Comparison of ENCODE assay signal across 21 cellular contexts in the genomic region with DNA sequence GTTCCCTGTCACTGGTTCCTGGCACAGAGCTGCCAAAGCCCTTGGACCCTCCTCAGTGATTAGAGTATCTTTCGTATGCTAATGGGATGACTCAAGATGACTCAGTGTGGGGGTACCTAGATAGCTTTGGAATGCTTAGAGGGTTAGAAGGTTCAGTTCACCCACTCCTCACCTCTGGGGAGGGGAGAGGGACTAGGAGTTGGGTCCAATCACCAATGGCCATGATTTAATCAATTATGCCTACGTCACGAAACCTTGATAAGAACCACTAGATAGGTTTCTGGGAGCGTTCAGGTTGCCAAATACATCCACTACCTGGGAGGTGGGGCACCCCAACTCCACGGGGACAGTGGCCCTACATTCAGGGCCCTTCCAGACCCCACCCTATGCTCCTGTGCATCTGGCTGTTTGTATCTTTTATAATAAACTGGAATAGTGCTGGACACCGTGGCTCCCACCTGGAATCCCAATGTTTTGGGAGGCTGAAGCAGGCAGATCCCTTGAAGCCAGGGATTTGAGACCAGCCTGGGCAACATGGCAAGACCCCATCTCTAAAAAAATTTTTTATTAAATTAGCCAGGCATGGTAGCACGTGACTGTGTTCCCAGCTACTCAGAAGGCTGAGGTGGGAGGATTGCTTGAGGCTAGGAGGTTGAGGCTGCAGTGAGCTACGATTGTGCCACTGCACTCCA. TPM values are rescaled to one million over a fixed set of nuclear protein-coding genes. Genes with fewer than 3 reads are reported as not detected.
DNase-seq lines count a peak whose midpoint lies in the region; ATAC-seq, FAIRE-seq and TF ChIP-seq lines count a peak whose summit lies in the region.
"Had no signal": no experiment of that assay in that cellular context is flagged by ENCODE, and none has a peak within 500 bp of the region (broad histone marks: within the 10 kb centered on the region; RNA-seq: fewer than 3 reads in every experiment).

No MANE protein-coding gene starts in this region.

- no peak overlapping the region for H2AFZ ChIP-seq in GM23338
- no peak overlapping the region for H2AFZ ChIP-seq in PC-9
- H2AFZ ChIP-seq: hepatocyte, neural progenitor cell had no signal

- H3K9me2 ChIP-seq in GM23338 (ENCODE audit: insufficient read depth) (no peaks in the 10 kb centered on the region), PC-9 (ENCODE audit: insufficient read depth) (no peaks in the 10 kb centered on the region)

- peaks cover 4% of the 10 kb centered on the region; the same call in 1 of the 3 replicates for H3K9me3 Mint-ChIP-seq in GM23338
- H3K9me3 Mint-ChIP-seq: neural progenitor cell had no signal

- TF ChIP-seq CTCF in A549 (IDR thresholded peaks at IDR 0.05): no peak
- TF ChIP-seq CTCF in GM23338 (conservative IDR thresholded peaks at IDR 0.05; ENCODE audit: low read depth in 2 of 2): no peak
- no peak for TF ChIP-seq CTCF in PC-9 (conservative IDR thresholded peaks at IDR 0.05)

- no peak overlapping the region for H3K4me3 Mint-ChIP-seq in GM23338
- H3K4me3 Mint-ChIP-seq: activated naive CD4-positive, alpha-beta T cell treated with anti-CD3 and anti-CD28 coated beads, Interleukin-2, amount 10 ng/mL, durations not matched to agents 7 days and 5 days; neural progenitor cell; stimulated activated memory B cell treated with anti-CD40 and anti-IgM and Interleukin-4, amounts not matched to agents 10 μg/mL and 1 μg/mL and 100 μg/mL, for 72 hours had no signal

- ATAC-seq in A549 (no peak), GM23338 (peak; percentile 95), GM18505 (IDR thresholded peaks at IDR 0.05; ENCODE audit: unreplicated experiment) (no peak), GM21825 (IDR thresholded peaks at IDR 0.05; ENCODE audit: unreplicated experiment) (no peak), GM21786 (IDR thresholded peaks at IDR 0.05; ENCODE audit: unreplicated experiment) (no peak)
- ATAC-seq: stimulated activated memory B cell treated with anti-CD40 and anti-IgM and Interleukin-4, amounts not matched to agents 10 μg/mL and 1 μg/mL and 100 μg/mL, for 72 hours had no signal

- H3K36me3 ChIP-seq in GM23338 (ENCODE audit: insufficient read depth) (no peaks in the 10 kb centered on the region), PC-9 (ENCODE audit: low read depth) (no peaks in the 10 kb centered on the region)
- H3K36me3 ChIP-seq: neural progenitor cell, tibial nerve had no signal

- intact Hi-C loops in PC-9 (cut with micrococcal nuclease; ENCODE audit: unreplicated experiment): no loop called here

- no peak for TF ChIP-seq EP300 in A549 (IDR thresholded peaks at IDR 0.05)

- peaks cover 18% of the 10 kb centered on the region for H3K27me3 Mint-ChIP-seq in GM23338 (ENCODE audit: insufficient read depth, low read depth, poor library complexity)
- H3K27me3 Mint-ChIP-seq: stimulated activated memory B cell treated with anti-CD40 and anti-IgM and Interleukin-4, amounts not matched to agents 10 μg/mL and 1 μg/mL and 100 μg/mL, for 72 hours had no signal

- H3K79me2 ChIP-seq in GM23338 (replicated peaks; ENCODE audit: insufficient read depth) (no peaks in the 10 kb centered on the region), PC-9 (ENCODE audit: low read depth) (no peaks in the 10 kb centered on the region)
- H3K79me2 ChIP-seq: hepatocyte had no signal

- H3K9me3 ChIP-seq in A549: no peaks in the 10 kb centered on the region
- no peaks in the 10 kb centered on the region for H3K9me3 ChIP-seq in PC-9 (ENCODE audit: insufficient read depth, low read depth)
- H3K9me3 ChIP-seq: tibial nerve had no signal

- FAIRE-seq in A549 (lab: Jason Lieb, UNC): no peak
- FAIRE-seq: endometrium had no signal

- no peak for TF ChIP-seq RAD21 in A549 (conservative IDR thresholded peaks at IDR 0.05 in 1 of 2, IDR thresholded peaks at IDR 0.05 in 1 of 2)

- H4K20me1 ChIP-seq in GM23338 (replicated peaks; ENCODE audit: insufficient read depth) (no peaks in the 10 kb centered on the region), PC-9 (ENCODE audit: insufficient read depth) (no peaks in the 10 kb centered on the region)

- no peak overlapping the region for H3K4me3 ChIP-seq in A549
- no peak overlapping the region for H3K4me3 ChIP-seq in GM23338
- H3K4me3 ChIP-seq in PC-9: no peak overlapping the region
- H3K4me3 ChIP-seq: hepatocyte, neural progenitor cell, tibial nerve had no signal

- peak overlapping the region; percentile 84; the same call in 1 of the 2 replicates for H3K27ac Mint-ChIP-seq in GM23338
- H3K27ac Mint-ChIP-seq: neural progenitor cell had no signal

- H3K36me3 Mint-ChIP-seq in GM23338 (ENCODE audit: low read depth): no peaks in the 10 kb centered on the region; the same call in 2 of the 3 replicates
- H3K36me3 Mint-ChIP-seq: neural progenitor cell had no signal

- H3K27me3 ChIP-seq in GM23338 (ENCODE audit: insufficient read depth) (no peaks in the 10 kb centered on the region), PC-9 (ENCODE audit: insufficient read depth, low read depth) (no peaks in the 10 kb centered on the region)
- H3K27me3 ChIP-seq: hepatocyte, neural progenitor cell, tibial nerve had no signal

- H3K27ac ChIP-seq in A549 (peak overlapping the region; percentile 52 to 79; a peak in 5 of 6 replicates), GM23338 (ENCODE audit: low read depth) (no peak overlapping the region), PC-9 (peak overlapping the region; percentile 42)
- H3K27ac ChIP-seq: hepatocyte, neural progenitor cell, tibial nerve had no signal

- no peak for TF ChIP-seq POLR2A in A549 (IDR thresholded peaks at IDR 0.05; ENCODE audit: low read length)
- TF ChIP-seq POLR2A in GM18505 (IDR thresholded peaks at IDR 0.05; ENCODE audit: borderline replicate concordance, extremely low read depth, insufficient read depth, insufficient read length): no peak

- H3K4me1 ChIP-seq in A549 (peaks cover 41% of the 10 kb centered on the region), GM23338 (ENCODE audit: insufficient read depth) (peaks cover 11% of the 10 kb centered on the region; the same call in 1 of the 2 replicates), PC-9 (replicated peaks; ENCODE audit: insufficient read depth) (peaks cover 77% of the 10 kb centered on the region)

- POLR2A ChIA-PET in A549 (lab: Yijun Ruan, JAX) (interaction anchor here (1.4 kb wide), 1 partner anchor 24 kb away, joined by 3 read pairs; no protein-coding TSS in a partner anchor), PC-9 (lab: Charles Lee; ENCODE audit: unreplicated experiment) (interaction anchor here (1.1 kb wide), 1 partner anchor 24 kb away, joined by 3 read pairs; no protein-coding TSS in a partner anchor)

- no TSS peak for BruUV-seq in PC-9 (replicated peaks; lab: Mats Ljungman, UMichigan)

- peaks cover 23% of the 10 kb centered on the region for H3K4me1 Mint-ChIP-seq in GM23338

- CTCF ChIA-PET in A549 (lab: Yijun Ruan, JAX): interaction anchor here (0.7 kb wide), 1 partner anchor 19 kb away, joined by 3 read pairs; no protein-coding TSS in a partner anchor
- CTCF ChIA-PET in PC-9 (lab: Charles Lee): interaction anchor here (0.6 to 1.2 kb wide), 2 partner anchors 14 to 30 kb away, joined by 3 to 4 read pairs; no protein-coding TSS in a partner anchor

- 0 out of 2 replicates have a peak, but pooled peaks cover 7% of the 10 kb centered on the region for H3F3A ChIP-seq in GM23338 (replicated peaks; ENCODE audit: low read depth)
- H3F3A ChIP-seq in PC-9 (ENCODE audit: insufficient read depth, low read depth): peaks cover 65% of the 10 kb centered on the region

- peak overlapping the region; percentile 33 for H3K4me2 ChIP-seq in A549
- no peak overlapping the region for H3K4me2 ChIP-seq in GM23338
- H3K4me2 ChIP-seq in PC-9: peak overlapping the region; percentile 41; the same call in 1 of the 2 replicates
- H3K4me2 ChIP-seq: hepatocyte, neural progenitor cell had no signal

- DNase-seq in A549 (ENCODE audit: low read depth in 1 of 2, low spot score in 1 of 2) (no peak), GM23338 (ENCODE audit: low spot score) (peak; percentile 90), PC-9 (no peak), iPS DF 4.7 (ENCODE audit: extremely low read depth, low spot score) (peak; percentile 92), HK-2 (ENCODE audit: unreplicated experiment) (no peak)
- DNase-seq: activated CD4-positive, alpha-beta T cell treated with anti-CD3 and anti-CD28 coated beads, Interleukin-2, amount 50 U/mL, for 48 hours; activated naive CD4-positive, alpha-beta T cell treated with anti-CD3 and anti-CD28 coated beads, Interleukin-2, amount 10 ng/mL, durations not matched to agents 7 days and 5 days; activated T-cell treated with anti-CD3 and anti-CD28 coated beads, Interleukin-2, amount 50 U/mL, for 1 hour; midbrain; NCI-H2029; NCI-H446 treated with DMSO at 0.1 percent for 48 hours; NK-92 treated with Interleukin-12 subunit alpha and Interleukin-12 subunit beta, amount 100 ng/mL, for 24 hours; SW 1271 had no signal

- 68% methylated on average over 8 of the region's 8 CpGs for WGBS in A549 (ENCODE audit: missing lambda C conversion rate)

TF ChIP-seq in A549, 52 proteins besides CTCF, POLR2A, EP300 and RAD21:
- TF ChIP-seq FOSL2 (IDR thresholded peaks at IDR 0.05): no peak; the same call in 1 of the 2 replicates
- TF ChIP-seq FOSL2 (CRISPR knock-in tag; IDR thresholded peaks at IDR 0.05): peak; percentile 27; the same call in 1 of the 2 replicates
- no peak for TF ChIP-seq GATA3 (IDR thresholded peaks at IDR 0.05; ENCODE audit: borderline replicate concordance)
TF ChIP-seq in A549: peak in this region for 1.

TF ChIP-seq in GM23338, 12 proteins besides CTCF, POLR2A, EP300 and RAD21 (continues in another document):
- peak; percentile 40; the same call in 1 of the 2 replicates for TF ChIP-seq NANOG (IDR thresholded peaks at IDR 0.05; ENCODE audit: borderline replicate concordance)

RNA-seq across cellular contexts. Expression of gene LITAF, which starts 29.2 kb away (rescaled TPM):
- 197 and 216 TPM in 2 replicates for polyA plus RNA-seq in A549 (2011; rRNA removed)
- polyA plus RNA-seq in A549 (2012; cell fraction: cytosol; rRNA removed): 250 and 441 TPM in 2 replicates
- polyA plus RNA-seq in A549 (2012; cell fraction: nucleus; rRNA removed): 173 and 229 TPM in 2 replicates
- polyA plus RNA-seq in A549 (2017; fragmentation: RNase III; extraction: RNeasy Plus Mini Kit Qiagen cat#74134 plus additional on column Dnase treatment): 197 to 227 TPM (median 218 TPM) in 3 replicates
- 215 and 242 TPM in 2 replicates for polyA minus RNA-seq in A549 (2011; rRNA and poly(A)+ RNA removed)
- 131 and 139 TPM in 2 replicates for total RNA-seq in GM23338 (2014; rRNA removed; shearing (Covaris generic))
- 147 and 158 TPM in 2 replicates for polyA plus RNA-seq in GM23338 (2016; fragmentation: Nextera tagmentation; extraction: Ambion mirVana)
- 232 and 244 TPM in 2 replicates for total RNA-seq in PC-9 (2021)

RNA-seq across cellular contexts. Expression of gene SNN, which starts 52.4 kb away (rescaled TPM):
- polyA plus RNA-seq in A549 (2011; rRNA removed) (6.3 and 6.7 TPM in 2 replicates), A549 (2017; fragmentation: RNase III; extraction: RNeasy Plus Mini Kit Qiagen cat#74134 plus additional on column Dnase treatment) (8.9 to 10.7 TPM (median 9.7 TPM) in 3 replicates), GM23338 (2016; fragmentation: Nextera tagmentation; extraction: Ambion mirVana) (19.0 and 20.5 TPM in 2 replicates)
- polyA plus RNA-seq in A549 (2012; cell fraction: cytosol; rRNA removed): 5.9 and 8.5 TPM in 2 replicates
- 3.6 and 5.0 TPM in 2 replicates for polyA plus RNA-seq in A549 (2012; cell fraction: nucleus; rRNA removed)
- 4.3 and 4.4 TPM in 2 replicates for polyA minus RNA-seq in A549 (2011; rRNA and poly(A)+ RNA removed)
- total RNA-seq in GM23338 (2014; rRNA removed; shearing (Covaris generic)): 62.6 and 63.3 TPM in 2 replicates
- total RNA-seq in PC-9 (2021): 12.6 and 17.0 TPM in 2 replicates

Comparison
In these comparisons a context has a peak if more than half of its experiments do, and no peak if none do; other contexts are left out.
1. DNase-seq: peak in GM23338 (single experiment) and iPS DF 4.7 (single experiment); none in A549 (0 of 2), PC-9 (0 of 2) and HK-2 (single experiment).